In genomic region chr5:134175874-134176522, GRCh38 we compare ENCODE assay signal across 8 cellular contexts. TPM values are rescaled to one million over a fixed set of nuclear protein-coding genes. Genes with fewer than 3 reads are reported as not detected.
DNase-seq lines count a peak whose midpoint lies in the region; ATAC-seq and TF ChIP-seq lines count a peak whose summit lies in the region.

No MANE protein-coding gene starts in this region.

- DNase-seq in CD4-positive, alpha-beta T cell: peak in 2 of 10 experiments; percentile 7 to 8
- DNase-seq in activated B cell treated with CpG ODN at 0.5 μM for 24 hours (no peak), fibroblast of the aortic adventitia (ENCODE audit: low read depth) (peak; percentile 33)

- peaks cover 43% of the 10 kb centered on the region for H3K4me1 Mint-ChIP-seq in CD4-positive, alpha-beta T cell (ENCODE audit: low read depth)
- H3K4me1 Mint-ChIP-seq in activated B cell treated with CpG ODN at 0.5 μM for 24 hours: peaks cover 31% of the 10 kb centered on the region

- peak overlapping the region; percentile 99 for H3K27ac ChIP-seq in CD4-positive, alpha-beta T cell (ENCODE audit: low read depth, low read length)
- peak overlapping the region; percentile 100 for H3K27ac ChIP-seq in HUES6 (ENCODE audit: low read depth, low read length)
- peak overlapping the region; percentile 99 for H3K27ac ChIP-seq in neutrophil

- peak; percentile 10 for ATAC-seq in CD4-positive, alpha-beta T cell (ENCODE audit: poor library complexity)
- peak; percentile 21 for ATAC-seq in GM19372 (IDR thresholded peaks at IDR 0.05; ENCODE audit: low read depth, unreplicated experiment)
- peak; percentile 12 for ATAC-seq in activated B cell treated with CpG ODN at 0.5 μM for 24 hours (ENCODE audit: low read depth)
- no peak for ATAC-seq in HG03025 (IDR thresholded peaks at IDR 0.05; ENCODE audit: low FRiP score, unreplicated experiment)
- ATAC-seq in GM18861 (IDR thresholded peaks at IDR 0.05; ENCODE audit: unreplicated experiment): no peak

- H3K4me1 ChIP-seq in HUES6 (ENCODE audit: control insufficient read depth, insufficient read depth, low read length) (0 out of 2 replicates have a peak, but pooled peaks cover 8% of the 10 kb centered on the region), neutrophil (ENCODE audit: control insufficient read depth in 1 of 2, insufficient read depth in 1 of 2, low read depth in 1 of 2, low read length in 1 of 2) (peaks cover 22 to 28% of the 10 kb centered on the region in 2 experiments)

- peak overlapping the region; percentile 98 for H3K27ac Mint-ChIP-seq in CD4-positive, alpha-beta T cell
- peak overlapping the region; percentile 96 for H3K27ac Mint-ChIP-seq in activated B cell treated with CpG ODN at 0.5 μM for 24 hours

- no peaks in the 10 kb centered on the region for H3K9me3 Mint-ChIP-seq in CD4-positive, alpha-beta T cell
- H3K9me3 Mint-ChIP-seq in activated B cell treated with CpG ODN at 0.5 μM for 24 hours: no peaks in the 10 kb centered on the region

- H3K36me3 Mint-ChIP-seq in CD4-positive, alpha-beta T cell (ENCODE audit: low read depth): peaks cover 54% of the 10 kb centered on the region
- H3K36me3 Mint-ChIP-seq in activated B cell treated with CpG ODN at 0.5 μM for 24 hours (ENCODE audit: low read depth): peaks cover 35% of the 10 kb centered on the region

- H3K9ac ChIP-seq in HUES6 (ENCODE audit: low read length): peak overlapping the region; percentile 99

- H3K4me3 ChIP-seq in HUES6 (ENCODE audit: low read depth, low read length) (peak overlapping the region; percentile 100), fibroblast of the aortic adventitia (ENCODE audit: low read depth, low read length) (peak overlapping the region; percentile 87), neutrophil (ENCODE audit: low read depth in 1 of 2, low read length in 1 of 2) (peak overlapping the region; percentile 85 to 93)

- H3K36me3 ChIP-seq in HUES6 (ENCODE audit: control insufficient read depth, insufficient read depth, low read length) (peaks cover 26% of the 10 kb centered on the region), neutrophil (peaks cover 28% of the 10 kb centered on the region)

- CTCF ChIA-PET in CD4-positive, alpha-beta T cell (lab: Charles Lee): interaction anchor here (1.1 to 1.6 kb wide), 3 partner anchors 16 to 136 kb away, joined by 3 to 8 read pairs (median 3); no protein-coding TSS in a partner anchor
- CTCF ChIA-PET in activated B cell treated with CpG ODN at 0.5 μM for 24 hours (lab: Charles Lee): interaction anchor here (1.4 kb wide), 1 partner anchor 8 kb away, joined by 6 read pairs; no protein-coding TSS in a partner anchor

- intact Hi-C loops in CD4-positive, alpha-beta T cell (cut with DNase I, micrococcal nuclease): loop anchor here (2.0 to 10.0 kb wide), 4 partner anchors 51 to 561 kb away; partner anchors contain the start of genes PPP2CA (in 2 of the 2), CAMLG (in 1 of the 2), JADE2 (in 1 of the 2) and UBE2B (in 1 of the 2)
- intact Hi-C loops in activated B cell treated with CpG ODN at 0.5 μM for 24 hours (cut with micrococcal nuclease): loop anchor here (1.0 kb wide), 6 partner anchors 76 to 562 kb away; partner anchors contain the start of genes CAMLG, SAR1B, SEC24A and UBE2B

- H3K27me3 ChIP-seq in CD4-positive, alpha-beta T cell (ENCODE audit: control insufficient read depth, insufficient read depth, low read length): no peaks in the 10 kb centered on the region
- H3K27me3 ChIP-seq in HUES6 (ENCODE audit: control insufficient read depth, insufficient read depth, low read length): no peaks in the 10 kb centered on the region
- peaks cover 5% of the 10 kb centered on the region for H3K27me3 ChIP-seq in neutrophil

- peak overlapping the region; percentile 97 for H3K4me3 Mint-ChIP-seq in CD4-positive, alpha-beta T cell
- H3K4me3 Mint-ChIP-seq in activated B cell treated with CpG ODN at 0.5 μM for 24 hours: peak overlapping the region; percentile 93

- no peaks in the 10 kb centered on the region for H3K27me3 Mint-ChIP-seq in CD4-positive, alpha-beta T cell
- H3K27me3 Mint-ChIP-seq in activated B cell treated with CpG ODN at 0.5 μM for 24 hours: no peaks in the 10 kb centered on the region

- POLR2A ChIA-PET in CD4-positive, alpha-beta T cell (lab: Charles Lee): interaction anchor here (0.5 to 10.9 kb wide), 24 partner anchors 11 to 729 kb away, joined by 3 to 142 read pairs (median 8); partner anchors contain the start of genes JADE2, PCBD2, PPP2CA and TCF7
- POLR2A ChIA-PET in activated B cell treated with CpG ODN at 0.5 μM for 24 hours (lab: Charles Lee): interaction anchor here (0.5 to 3.4 kb wide), 25 partner anchors 9 to 1036 kb away, joined by 3 to 53 read pairs (median 4); partner anchors contain the start of genes C5orf15, C5orf24, CAMLG and PCBD2

- TF ChIP-seq CTCF in CD4-positive, alpha-beta T cell (IDR thresholded peaks at IDR 0.05): no peak
- TF ChIP-seq CTCF in activated B cell treated with CpG ODN at 0.5 μM for 24 hours (IDR thresholded peaks at IDR 0.05) (no peak), fibroblast of the aortic adventitia (IDR thresholded peaks at IDR 0.05; ENCODE audit: insufficient read depth, low read length) (no peak), neutrophil (IDR thresholded peaks at IDR 0.05) (no peak)

- no peaks in the 10 kb centered on the region for H3K9me3 ChIP-seq in CD4-positive, alpha-beta T cell (ENCODE audit: control insufficient read depth, low read length)
- H3K9me3 ChIP-seq in HUES6 (ENCODE audit: control insufficient read depth, insufficient read depth, low read depth, low read length) (no peaks in the 10 kb centered on the region), neutrophil (no peaks in the 10 kb centered on the region)

RNA-seq across cellular contexts. Expression of gene SKP1, which starts 0.8 kb away (rescaled TPM):
- 100 to 1,000 TPM; 303 to 314 TPM for total RNA-seq in CD4-positive, alpha-beta T cell
- total RNA-seq in activated B cell treated with CpG ODN at 0.5 μM for 24 hours (193 and 211 TPM in 2 replicates), fibroblast of the aortic adventitia (ENCODE audit: low replicate concordance) (271 and 349 TPM in 2 replicates)

RNA-seq across cellular contexts. Expression of gene PPP2CA, which starts 49.9 kb away (rescaled TPM):
- total RNA-seq in CD4-positive, alpha-beta T cell: 100 to 1,000 TPM; 188 to 195 TPM
- total RNA-seq in activated B cell treated with CpG ODN at 0.5 μM for 24 hours (103 and 118 TPM in 2 replicates), fibroblast of the aortic adventitia (ENCODE audit: low replicate concordance) (76.6 and 137 TPM in 2 replicates)

Comparison
In these comparisons a context has a peak if more than half of its experiments do, and no peak if none do; other contexts are left out.
1. ATAC-seq: peak in CD4-positive, alpha-beta T cell (single experiment), GM19372 (single experiment) and activated B cell treated with CpG ODN at 0.5 μM for 24 hours (single experiment); none in HG03025 (single experiment) and GM18861 (single experiment).
2. Peak in every context shown above with its lines, with median percentiles within 50 percentile points of each other: H3K27ac ChIP-seq and H3K4me3 ChIP-seq.